10 cellular contexts compared by ENCODE assay signal in the genomic region with DNA sequence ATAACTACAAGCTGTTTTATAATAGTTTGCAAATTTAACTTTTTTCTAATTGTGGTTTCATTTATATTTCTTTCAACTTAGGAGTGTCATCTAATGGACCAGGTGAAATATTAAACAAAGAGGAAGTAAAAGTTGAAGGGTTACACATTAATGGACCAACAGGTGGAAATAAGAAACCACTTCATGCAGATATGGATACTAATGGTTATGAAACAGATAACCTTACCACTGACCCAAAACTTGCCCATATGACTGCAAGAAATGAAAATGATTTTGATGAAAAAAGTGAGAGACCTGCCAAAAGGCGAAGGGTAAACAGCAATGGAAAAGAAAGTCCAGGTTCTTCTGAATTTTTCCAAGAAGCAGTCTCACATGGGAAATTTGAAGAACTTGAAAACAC.
DNase-seq lines count a peak whose midpoint lies in the region; ATAC-seq and TF ChIP-seq lines count a peak whose summit lies in the region.
"Had no signal": no experiment of that assay in that cellular context is flagged by ENCODE, and none has a peak within 500 bp of the region (broad histone marks: within the 10 kb centered on the region; RNA-seq: fewer than 3 reads in every experiment).

No MANE protein-coding gene starts in this region.

- peaks cover 31% of the 10 kb centered on the region for H3K4me1 Mint-ChIP-seq in activated naive CD8-positive, alpha-beta T cell (ENCODE audit: low read depth)

- no peaks in the 10 kb centered on the region for H3K9me3 Mint-ChIP-seq in activated naive CD8-positive, alpha-beta T cell (ENCODE audit: low read depth)

- ATAC-seq in GM19438 (IDR thresholded peaks at IDR 0.05; ENCODE audit: low read depth, unreplicated experiment), result peak; percentile 80
- peak; percentile 75 for ATAC-seq in HG03045 (IDR thresholded peaks at IDR 0.05; ENCODE audit: unreplicated experiment)

- peaks cover 10% of the 10 kb centered on the region for H3K36me3 Mint-ChIP-seq in activated naive CD8-positive, alpha-beta T cell

- peak overlapping the region; percentile 50 for H3K27ac Mint-ChIP-seq in activated naive CD8-positive, alpha-beta T cell

- DNase-seq in GM12864 (ENCODE audit: low read depth) (peak; percentile 41), Ammon's horn (ENCODE audit: low spot score) (no peak), dedifferentiated amniotic fluid mesenchymal stem cell (ENCODE audit: extremely low spot score) (no peak), SKM-1 (lab: John Stamatoyannopoulos, UW; ENCODE audit: unreplicated experiment) (no peak)
- DNase-seq in effector CD4-positive, alpha-beta T cell, result no peak
- DNase-seq: DMS 273 treated with DMSO at 0.1 percent for 48 hours had no signal

- no peak overlapping the region for H3K4me3 ChIP-seq in GM12864 (ENCODE audit: low read depth, low read length)
- H3K4me3 ChIP-seq: vagina had no signal

- no peaks in the 10 kb centered on the region for H3K27me3 Mint-ChIP-seq in activated naive CD8-positive, alpha-beta T cell

- no peak for TF ChIP-seq CTCF in GM12864 (IDR thresholded peaks at IDR 0.05; ENCODE audit: low read depth, low read length, missing control alignments)

- no peak overlapping the region for H3K4me3 Mint-ChIP-seq in activated naive CD8-positive, alpha-beta T cell
